ENCODE assay signal across 1 cellular context in genomic region chr2:74481961-74482800, GRCh38.
TF ChIP-seq lines count a peak whose summit lies in the region.

No MANE protein-coding gene starts in this region.

TF ChIP-seq in HepG2, 621 proteins besides CTCF, POLR2A, EP300 and RAD21 (continued from another document):
- TF ChIP-seq LBX2 (CRISPR knock-in tag; IDR thresholded peaks at IDR 0.05; ENCODE audit: borderline replicate concordance) (0 out of 2 replicates have a peak, but pooled peaks have one; percentile 45), ZNF580 (CRISPR knock-in tag; IDR thresholded peaks at IDR 0.05; ENCODE audit: borderline replicate concordance, low read depth) (no peak)
TF ChIP-seq in HepG2: peak in this region for 209.
